Comparison of ENCODE assay signal across 8 cellular contexts in genomic region chr22:19478466-19479357, GRCh38. TPM values are rescaled to one million over a fixed set of nuclear protein-coding genes. Genes with fewer than 3 reads are reported as not detected.
A peak's percentile ranks its signal among the peaks of the same experiment; 100 is the strongest.
DNase-seq lines count a peak whose midpoint lies in the region; ATAC-seq and TF ChIP-seq lines count a peak whose summit lies in the region.

Gene UFD1, minus strand, starts transcription at chr22:19479193. Its CDS starts 108 bp downstream, at chr22:19479085.

- peak within 1 kb of the TSS; percentile 97 for H3K4me3 Mint-ChIP-seq in progenitor cell of endocrine pancreas (ENCODE audit: low read depth)

- intact Hi-C loops in T-helper 1 cell treated with Interleukin-12 subunit alpha and Interleukin-12 subunit beta and Interleukin-4 antibody, amounts not matched to agents 30 ng/mL and 1 ng/mL, for 36 hours (cut with micrococcal nuclease), result loop anchor here (1.0 to 10.0 kb wide), 11 partner anchors 31 to 1224 kb away; partner anchors contain the start of genes C22orf39, CLTCL1, DGCR2 and ESS2
- intact Hi-C loops in heart left ventricle (cut with DNase I), result loop anchor here in 8 of 10 donors (1.0 to 10.0 kb wide), 11 partner anchors 31 to 524 kb away; partner anchors contain the start of genes CLTCL1 (in 5 of the 8), MRPL40 (in 5 of the 8), HIRA (in 3 of the 8) and ESS2 (in 2 of the 8)

- DNase-seq in H4 (ENCODE audit: low spot score) (peak; percentile 65), heart left ventricle (peak; percentile 86 to 93 (median 93)), progenitor cell of endocrine pancreas (ENCODE audit: low spot score, unreplicated experiment) (peak; percentile 62), ureter (ENCODE audit: low spot score) (peak; percentile 86)

- peaks cover 21% of the 10 kb centered on the region for H3K4me1 Mint-ChIP-seq in progenitor cell of endocrine pancreas (ENCODE audit: low read depth)

- H3K9me3 ChIP-seq in Loucy (ENCODE audit: insufficient read depth, low read depth, low read length), result no peaks in the 10 kb centered on the region
- no peaks in the 10 kb centered on the region for H3K9me3 ChIP-seq in heart left ventricle

- H3K36me3 ChIP-seq in Loucy (ENCODE audit: insufficient read depth, low read length) (peaks cover 14% of the 10 kb centered on the region; the same call in 1 of the 2 replicates), heart left ventricle (peaks cover 0 to 26% (median 18%) of the 10 kb centered on the region in 9 donors)

- TF ChIP-seq CTCF in Loucy (conservative IDR thresholded peaks at IDR 0.05; ENCODE audit: low read length), result no peak
- no peak for TF ChIP-seq CTCF in heart left ventricle (IDR thresholded peaks at IDR 0.05)
- TF ChIP-seq CTCF in progenitor cell of endocrine pancreas (IDR thresholded peaks at IDR 0.05; ENCODE audit: unreplicated experiment), result no peak

- H3K9me3 Mint-ChIP-seq in progenitor cell of endocrine pancreas (ENCODE audit: low read depth), result no peaks in the 10 kb centered on the region

- peak within 1 kb of the TSS; percentile 100 for H3K27ac Mint-ChIP-seq in progenitor cell of endocrine pancreas

- WGBS in adipose tissue, 3 donors, result 0% methylated on average over 62 to 66 of the region's 66 CpGs
- WGBS in heart left ventricle, 4 donors, result 0 to 1% (median 1%) methylated on average over 20 to 66 of the region's 66 CpGs

- peak within 1 kb of the TSS; percentile 89 for H3K4me2 ChIP-seq in Loucy (ENCODE audit: low read depth, low read length, poor library complexity, severe bottlenecking)

- peak within 1 kb of the TSS; percentile 99 for H2AFZ ChIP-seq in Loucy (ENCODE audit: low read length)

- H3K79me2 ChIP-seq in Loucy (ENCODE audit: insufficient read depth, low read length), result peaks cover 79% of the 10 kb centered on the region

- H3K4me3 ChIP-seq in GM08714 (ENCODE audit: low read length) (peak within 1 kb of the TSS; percentile 79), Loucy (ENCODE audit: low read length, poor library complexity, severe bottlenecking) (peak within 1 kb of the TSS; percentile 82), heart left ventricle (peak within 1 kb of the TSS; percentile 74 to 96 (median 86))

- H3K9me2 ChIP-seq in Loucy (replicated peaks; ENCODE audit: low read depth, low read length), result no peaks in the 10 kb centered on the region

- peaks cover 25% of the 10 kb centered on the region for H4K20me1 ChIP-seq in Loucy (ENCODE audit: insufficient read depth, low read length, poor library complexity, severe bottlenecking)

- H3K27me3 Mint-ChIP-seq in progenitor cell of endocrine pancreas, result no peaks in the 10 kb centered on the region

- H3K4me1 ChIP-seq in Loucy (ENCODE audit: insufficient read depth, low read length, poor library complexity, severe bottlenecking), result peaks cover 33% of the 10 kb centered on the region
- H3K4me1 ChIP-seq in heart left ventricle, result peaks cover 6 to 30% (median 22%) of the 10 kb centered on the region in 12 donors

- no peak for TF ChIP-seq POLR2A in heart left ventricle (IDR thresholded peaks at IDR 0.05)

- H3K27me3 ChIP-seq in Loucy (ENCODE audit: insufficient read depth, low read length, poor library complexity, severe bottlenecking), result no peaks in the 10 kb centered on the region
- no peaks in the 10 kb centered on the region for H3K27me3 ChIP-seq in heart left ventricle

- peak within 1 kb of the TSS; percentile 74 for H3K9ac ChIP-seq in Loucy (ENCODE audit: low read depth, low read length, poor library complexity, severe bottlenecking)

- H3K27ac ChIP-seq in adipose tissue (ENCODE audit: low read depth, low read length) (peak within 1 kb of the TSS; percentile 98), heart left ventricle (peak within 1 kb of the TSS; percentile 94 to 99 (median 98))

- ATAC-seq in heart left ventricle, result peak; percentile 67 to 90 (median 83)

- no peaks in the 10 kb centered on the region for H3F3A ChIP-seq in Loucy (ENCODE audit: low read depth)

- H3K36me3 Mint-ChIP-seq in progenitor cell of endocrine pancreas (ENCODE audit: insufficient read depth), result peaks cover 4% of the 10 kb centered on the region

RNA-seq across cellular contexts. Expression of gene UFD1, which starts in this region (rescaled TPM):
- 55.6 and 71.1 TPM in 2 replicates for total RNA-seq in H4 (2014; rRNA removed; shearing (Covaris generic))
- 105 and 106 TPM in 2 replicates for total RNA-seq in T-helper 1 cell treated with Interleukin-12 subunit alpha and Interleukin-12 subunit beta and Interleukin-4 antibody, amounts not matched to agents 30 ng/mL and 1 ng/mL, for 36 hours
- polyA plus RNA-seq in adipose tissue (10 to 100 TPM; 39.6 to 73.8 (median 73.4) TPM), heart left ventricle (10 to 100 TPM; 50.3 to 80.5 TPM)
- total RNA-seq in heart left ventricle (10 to 100 TPM; 28.7 to 51.6 (median 40.3) TPM), progenitor cell of endocrine pancreas (53.5 and 55.3 TPM in 2 replicates), ureter (47.6 TPM)

Comparison
In these comparisons a context has a peak if more than half of its experiments do, and no peak if none do; other contexts are left out.
1. Peak in every context shown above with its lines: DNase-seq, ATAC-seq, H3K4me3 ChIP-seq and H3K27ac ChIP-seq.